Comparison of ENCODE assay signal across 10 cellular contexts in the genomic region with DNA sequence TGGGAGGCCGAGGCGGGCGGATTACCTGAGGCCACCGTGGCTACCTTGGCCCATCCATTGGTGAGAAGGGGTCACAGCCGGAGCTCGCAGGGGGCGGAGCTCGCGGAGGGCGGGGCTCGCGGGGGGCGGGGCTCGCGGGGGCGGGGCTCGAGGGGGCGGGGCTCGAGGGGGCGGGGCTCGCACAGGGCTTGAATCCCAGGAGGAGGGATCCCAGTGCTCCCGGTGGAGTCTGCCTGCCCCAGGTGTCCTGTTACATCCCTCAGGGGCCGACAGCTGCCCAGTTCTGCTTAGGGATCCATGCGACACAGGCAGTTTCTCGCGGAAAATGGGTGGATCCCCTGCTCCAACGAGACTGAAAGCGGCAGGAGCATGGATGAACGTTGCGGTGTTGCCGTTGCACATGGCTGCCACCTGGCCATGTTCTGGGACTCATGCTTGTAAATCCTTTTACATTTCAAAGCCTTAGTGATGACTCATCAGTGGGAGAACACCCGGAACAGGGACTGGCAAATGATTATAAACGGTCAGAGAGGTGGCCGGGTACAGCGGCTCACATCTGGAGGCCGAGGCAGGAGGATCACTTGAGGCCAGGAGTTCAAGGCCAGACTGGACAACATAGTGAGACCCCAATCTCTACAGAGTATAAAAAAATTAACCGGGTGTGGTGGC. TPM values are rescaled to one million over a fixed set of nuclear protein-coding genes. Genes with fewer than 3 reads are reported as not detected.
A peak's percentile ranks its signal among the peaks of the same experiment; 100 is the strongest.
DNase-seq lines count a peak whose midpoint lies in the region; ATAC-seq and TF ChIP-seq lines count a peak whose summit lies in the region.
"Had no signal": no experiment of that assay in that cellular context is flagged by ENCODE, and none has a peak within 500 bp of the region (broad histone marks: within the 10 kb centered on the region; RNA-seq: fewer than 3 reads in every experiment).

No MANE protein-coding gene starts in this region.

- no peaks in the 10 kb centered on the region for H3K79me1 ChIP-seq in H9 (ENCODE audit: insufficient read depth, low read depth, low read length, poor library complexity, severe bottlenecking)

- H3K4me3 ChIP-seq in parathyroid adenoma (ENCODE audit: low read depth, low read length) = no peak overlapping the region

- peak overlapping the region; percentile 22 for H3K4me2 ChIP-seq in H9 (ENCODE audit: insufficient read depth, insufficient read length, low read length)
- H3K4me2 ChIP-seq in parathyroid adenoma (ENCODE audit: low read length) = peak overlapping the region; percentile 51

- H4K91ac ChIP-seq in H9 (ENCODE audit: insufficient read length, low read depth, low read length) = no peak overlapping the region

- H2BK5ac ChIP-seq in H9 (ENCODE audit: insufficient read length, low read length) = no peak overlapping the region

- H3K4me3 Mint-ChIP-seq in H9 = peak overlapping the region; percentile 15 to 32; a peak in 2 of 5 replicates

- H2BK15ac ChIP-seq in H9 (ENCODE audit: low read depth, low read length) = no peak overlapping the region

- no peak overlapping the region for H3T11ph ChIP-seq in H9 (ENCODE audit: low read length)

- H3K9me3 ChIP-seq in H9 (ENCODE audit: control insufficient read depth, low read depth, low read length) = no peaks in the 10 kb centered on the region
- no peaks in the 10 kb centered on the region for H3K9me3 ChIP-seq in parathyroid adenoma (ENCODE audit: control insufficient read depth, low read length)

- no peak overlapping the region for H4K8ac ChIP-seq in H9 (replicated peaks; ENCODE audit: insufficient read length, low read depth, low read length)

- no peak overlapping the region for H3K56ac ChIP-seq in H9 (ENCODE audit: insufficient read length, low read depth, low read length)

- H4K20me1 ChIP-seq in H9 (ENCODE audit: control insufficient read depth, insufficient read depth, insufficient read length) = no peaks in the 10 kb centered on the region

- H3K9ac ChIP-seq in H9 (ENCODE audit: extremely low read depth, insufficient read length, low read length) (no peak overlapping the region), parathyroid adenoma (no peak overlapping the region)

- peak overlapping the region; percentile 87 for H3K27ac ChIP-seq in 22Rv1
- H3K27ac ChIP-seq in H9 (ENCODE audit: insufficient read length, low read depth, low read length) = no peak overlapping the region
- no peak overlapping the region for H3K27ac ChIP-seq in parathyroid adenoma

- H3K23me2 ChIP-seq in H9 (ENCODE audit: insufficient read length, low read depth, low read length, poor library complexity, severe bottlenecking) = no peaks in the 10 kb centered on the region

- H3K4ac ChIP-seq in H9 (ENCODE audit: low read depth, low read length) = no peak overlapping the region

- H2BK12ac ChIP-seq in H9 (ENCODE audit: insufficient read length, low read depth, low read length) = no peak overlapping the region

- H2AK5ac ChIP-seq in H9 (ENCODE audit: insufficient read length, low read length) = no peak overlapping the region

- H2BK120ac ChIP-seq in H9 (ENCODE audit: low read depth, low read length, poor library complexity, severe bottlenecking) = no peak overlapping the region

- H3K18ac ChIP-seq in H9 (ENCODE audit: insufficient read length, low read depth, low read length) = peak overlapping the region; percentile 74

- H3K79me2 ChIP-seq in H9 (ENCODE audit: insufficient read depth, low read length) = no peaks in the 10 kb centered on the region
- no peaks in the 10 kb centered on the region for H3K79me2 ChIP-seq in parathyroid adenoma

- DNase-seq in H9 (peak; percentile 96), NCI-H526 treated with DMSO at 0.1 percent for 48 hours (lab: John Stamatoyannopoulos, UW) (peak; percentile 35)
- peak; percentile 3 for DNase-seq in effector CD8-positive, alpha-beta T cell (lab: John Stamatoyannopoulos, UW)
- DNase-seq in central memory CD4-positive, alpha-beta T cell = no peak

- H3K27me3 Mint-ChIP-seq in H9 (ENCODE audit: low read depth) = peaks cover 44% of the 10 kb centered on the region

- H3K14ac ChIP-seq in H9 (ENCODE audit: insufficient read depth, low read length) = no peak overlapping the region

- no peak overlapping the region for H3K23ac ChIP-seq in H9 (ENCODE audit: insufficient read length, low read depth, low read length)

- H2BK20ac ChIP-seq in H9 (ENCODE audit: low read depth, low read length, poor library complexity, severe bottlenecking) = no peak overlapping the region

- H3K27me3 ChIP-seq in H9 (ENCODE audit: insufficient read depth, low read length) (no peaks in the 10 kb centered on the region; the same call in 1 of the 2 replicates), parathyroid adenoma (ENCODE audit: control insufficient read depth, insufficient read depth, low read length) (no peaks in the 10 kb centered on the region)

- ATAC-seq in HG02870 (IDR thresholded peaks at IDR 0.05; ENCODE audit: unreplicated experiment) (no peak), HG03095 (IDR thresholded peaks at IDR 0.05; ENCODE audit: unreplicated experiment) (no peak)

- peaks cover 3% of the 10 kb centered on the region in 2 experiments; a peak in 2 of 4 replicates for H3K4me1 Mint-ChIP-seq in H9

- no peak for TF ChIP-seq CTCF in 22Rv1 (IDR thresholded peaks at IDR 0.05)
- TF ChIP-seq CTCF in H9 (conservative IDR thresholded peaks at IDR 0.05) = no peak
- TF ChIP-seq CTCF in parathyroid adenoma (IDR thresholded peaks at IDR 0.05) = no peak

- H4K5ac ChIP-seq in H9 (ENCODE audit: insufficient read length, low read depth, low read length) = no peak overlapping the region

- H3K4me1 ChIP-seq in H9 (ENCODE audit: insufficient read depth, low read length) (no peaks in the 10 kb centered on the region), parathyroid adenoma (peaks cover 8% of the 10 kb centered on the region)

- H3K36me3 ChIP-seq in parathyroid adenoma (ENCODE audit: control insufficient read depth, insufficient read depth, low read length) = no peaks in the 10 kb centered on the region

- no CpG with 5 or more reads among the region's 37 CpGs for WGBS in H9 (ENCODE audit: extremely low coverage, insufficient read length, low lambda C conversion rate)

- H3K36me3 Mint-ChIP-seq in H9 (ENCODE audit: insufficient read depth in 1 of 3, low read depth in 3 of 3) = no peaks in the 10 kb centered on the region; a peak in 1 of 7 replicates

- H3K27ac Mint-ChIP-seq in H9 = peak overlapping the region in 2 of 3 experiments; percentile 63; a peak in 2 of 7 replicates

- peaks cover 9 to 13% of the 10 kb centered on the region in 2 experiments for H3K9me3 Mint-ChIP-seq in H9

- H2AFZ ChIP-seq in H9 (ENCODE audit: low read length) = no peak overlapping the region
- H2AFZ ChIP-seq in parathyroid adenoma = peak overlapping the region; percentile 53

RNA-seq across cellular contexts. Expression of a gene that starts 25.1 kb away (rescaled TPM):
- 0.24 and 0.33 TPM in 2 replicates for total RNA-seq in H9 (2021)
- total RNA-seq: activated CD8-positive, alpha-beta memory T cell treated with anti-CD3 and anti-CD28 coated beads for 36 hours; pulmonary artery endothelial cell had no signal

RNA-seq across cellular contexts. Expression of a gene that starts 42.2 kb away (rescaled TPM):
- total RNA-seq in H9 (2021) = 214 and 219 TPM in 2 replicates

RNA-seq across cellular contexts. Expression of a gene that starts 56.7 kb away (rescaled TPM):
- 69.4 and 73.7 TPM in 2 replicates for total RNA-seq in H9 (2021)

RNA-seq across cellular contexts. Expression of a gene that starts 56.8 kb away (rescaled TPM):
- total RNA-seq in H9 (2021) = 187 and 202 TPM in 2 replicates
